In genomic region chr20:51811514-51811913, GRCh38 we compare ENCODE assay signal across 24 cellular contexts. TPM values are rescaled to one million over a fixed set of nuclear protein-coding genes. Genes with fewer than 3 reads are reported as not detected.
"Had no signal": no experiment of that assay in that cellular context is flagged by ENCODE, and none has a peak within 500 bp of the region (broad histone marks: within the 10 kb centered on the region; RNA-seq: fewer than 3 reads in every experiment).

No MANE protein-coding gene starts in this region.

- H3K4me1 Mint-ChIP-seq: activated naive CD8-positive, alpha-beta T cell treated with anti-CD3 and anti-CD28 coated beads, Interleukin-2, amount 10 ng/mL, durations not matched to agents 7 days and 5 days; natural killer cell had no signal

- DNase-seq: activated CD4-positive, alpha-beta T cell treated with anti-CD3 and anti-CD28 coated beads for 48 hours; activated CD4-positive, CD25-positive, alpha-beta regulatory T cell; activated CD8-positive, alpha-beta T cell treated with anti-CD3 and anti-CD28 coated beads for 36 hours; activated naive CD4-positive, alpha-beta T cell treated with Interleukin-2 at 50 U/mL for 16 hours; activated naive CD8-positive, alpha-beta T cell treated with anti-CD3 and anti-CD28 coated beads, Interleukin-2, amount 10 ng/mL, durations not matched to agents 7 days and 5 days; activated T-cell treated with anti-CD3 and anti-CD28 coated beads, Interleukin-2, amount 50 U/mL, for 24 hours; amygdala; effector CD8-positive, alpha-beta T cell; left cardiac atrium; lower lobe of right lung; natural killer cell; occipital lobe; posterior cingulate gyrus; retina; stimulated activated CD4-positive, alpha-beta T cell treated with anti-CD3 and anti-CD28 coated beads, Interleukin-2, amount 100 ng/mL, for 24 hours; stimulated activated naive CD4-positive, alpha-beta T cell treated with Interleukin-2 at 50 U/mL for 16 hours; T-helper 9 cell; thyroid gland had no signal

- H3K4me3 Mint-ChIP-seq: activated CD8-positive, alpha-beta T cell treated with anti-CD3 and anti-CD28 coated beads for 36 hours; activated naive CD8-positive, alpha-beta T cell treated with anti-CD3 and anti-CD28 coated beads, Interleukin-2, amount 10 ng/mL, durations not matched to agents 7 days and 5 days; activated T-cell treated with anti-CD3 and anti-CD28 coated beads, Interleukin-2, amount 50 U/mL, for 24 hours; dendritic cell treated with granulocyte-macrophage colony-stimulating factor and Interleukin-4, amounts not matched to agents 40 ng/mL and 50 ng/mL, for 4 days; natural killer cell had no signal

- H3K27me3 ChIP-seq: cardiac muscle cell, esophagus muscularis mucosa, thyroid gland had no signal

- H3K9me3 ChIP-seq: esophagus muscularis mucosa, lower lobe of right lung, thyroid gland had no signal

- H3K27ac ChIP-seq: cardiac muscle cell, esophagus muscularis mucosa, lower lobe of right lung, thyroid gland had no signal

- H3K9me3 Mint-ChIP-seq: activated CD8-positive, alpha-beta T cell treated with anti-CD3 and anti-CD28 coated beads for 36 hours; activated naive CD8-positive, alpha-beta T cell treated with anti-CD3 and anti-CD28 coated beads, Interleukin-2, amount 10 ng/mL, durations not matched to agents 7 days and 5 days; activated T-cell treated with anti-CD3 and anti-CD28 coated beads, Interleukin-2, amount 50 U/mL, for 24 hours; activated T-helper 2 cell treated with anti-CD3 and anti-CD28 coated beads, Interferon-gamma antibody, Interleukin-2, Interleukin-4, amounts not matched to agents 10 μg/mL and 5 μg/mL and 100 μg/mL, durations not matched to agents 14 hours and 24 hours and 36 hours; dendritic cell treated with granulocyte-macrophage colony-stimulating factor and Interleukin-4, amounts not matched to agents 40 ng/mL and 50 ng/mL, for 4 days; natural killer cell had no signal

- H3K4me3 ChIP-seq: cardiac muscle cell, esophagus muscularis mucosa, lower lobe of right lung, thyroid gland had no signal

- H3K4me1 ChIP-seq: lower lobe of right lung had no signal

- FAIRE-seq: endothelial cell of umbilical vein, islet of Langerhans had no signal

- H3K27ac Mint-ChIP-seq: activated CD8-positive, alpha-beta T cell treated with anti-CD3 and anti-CD28 coated beads for 36 hours; activated naive CD8-positive, alpha-beta T cell treated with anti-CD3 and anti-CD28 coated beads, Interleukin-2, amount 10 ng/mL, durations not matched to agents 7 days and 5 days; activated T-cell treated with anti-CD3 and anti-CD28 coated beads, Interleukin-2, amount 50 U/mL, for 24 hours; activated T-helper 2 cell treated with anti-CD3 and anti-CD28 coated beads, Interferon-gamma antibody, Interleukin-2, Interleukin-4, amounts not matched to agents 10 μg/mL and 5 μg/mL and 100 μg/mL, durations not matched to agents 14 hours and 24 hours and 36 hours; dendritic cell treated with granulocyte-macrophage colony-stimulating factor and Interleukin-4, amounts not matched to agents 40 ng/mL and 50 ng/mL, for 4 days; natural killer cell had no signal

- H3K36me3 Mint-ChIP-seq: activated naive CD8-positive, alpha-beta T cell treated with anti-CD3 and anti-CD28 coated beads, Interleukin-2, amount 10 ng/mL, durations not matched to agents 7 days and 5 days; natural killer cell had no signal

- H3K36me3 ChIP-seq: cardiac muscle cell, esophagus muscularis mucosa, lower lobe of right lung, thyroid gland had no signal

RNA-seq across cellular contexts. Expression of gene SALL4, which starts 9.2 kb away (rescaled TPM):
- total RNA-seq: esophagus muscularis mucosa had no signal
